Comparison of ENCODE assay signal across 8 cellular contexts in the genomic region with DNA sequence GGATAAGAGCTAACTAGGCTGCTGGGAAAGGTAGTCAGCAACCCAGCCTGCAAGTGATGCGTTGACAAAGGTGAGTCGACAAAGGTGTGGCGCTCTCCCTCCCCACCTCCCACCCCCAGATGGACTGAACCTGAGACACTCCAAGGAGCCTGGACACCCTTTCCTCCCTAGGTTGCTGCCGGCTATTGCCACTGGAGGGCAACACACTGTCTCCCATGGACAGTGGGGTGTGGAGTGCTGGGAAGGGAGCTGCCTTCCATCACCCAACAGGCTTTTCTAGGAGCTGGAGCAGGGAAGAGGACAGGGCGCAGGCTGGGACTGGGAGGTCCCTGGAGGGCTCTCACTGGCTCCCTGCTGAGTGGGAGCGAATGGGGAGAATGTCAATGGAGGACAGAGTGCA.
DNase-seq lines count a peak whose midpoint lies in the region; ATAC-seq and TF ChIP-seq lines count a peak whose summit lies in the region.

No MANE protein-coding gene starts in this region.

- no peaks in the 10 kb centered on the region for H3F3A ChIP-seq in SK-N-SH (replicated peaks; ENCODE audit: insufficient read depth)

- no peak overlapping the region for H3K27ac ChIP-seq in breast epithelium
- H3K27ac ChIP-seq in SK-N-SH (ENCODE audit: low read depth in 2 of 2, low read length in 1 of 2) = no peak overlapping the region
- no peak overlapping the region for H3K27ac ChIP-seq in upper lobe of left lung

- 35% methylated on average over 5 of the region's 6 CpGs for WGBS in SK-N-SH (ENCODE audit: low lambda C conversion rate)
- 51 to 67% methylated on average over 5 to 6 of the region's 6 CpGs for WGBS in upper lobe of left lung, 2 donors

- H3K27ac Mint-ChIP-seq in MCF 10A (ENCODE audit: low read depth, unreplicated experiment) = no peak overlapping the region
- no peak overlapping the region for H3K27ac Mint-ChIP-seq in activated naive CD8-positive, alpha-beta T cell treated with anti-CD3 and anti-CD28 coated beads, Interleukin-2, amount 50 U/mL, for 24 hours

- intact Hi-C loops in MCF 10A (cut with micrococcal nuclease) = loop anchor here (1.0 to 5.0 kb wide), 3 partner anchors 55 to 122 kb away; no protein-coding TSS in a partner anchor
- intact Hi-C loops in breast epithelium (cut with DNase I; ENCODE audit: low total_unique reads) = no loop called here

- H3K9ac ChIP-seq in SK-N-SH = no peak overlapping the region

- H3K27me3 Mint-ChIP-seq in MCF 10A (ENCODE audit: insufficient read depth, unreplicated experiment) = peaks cover 61% of the 10 kb centered on the region
- H3K27me3 Mint-ChIP-seq in activated naive CD8-positive, alpha-beta T cell treated with anti-CD3 and anti-CD28 coated beads, Interleukin-2, amount 50 U/mL, for 24 hours = peaks cover 56% of the 10 kb centered on the region

- H3K4me3 ChIP-seq in breast epithelium (no peak overlapping the region), SK-N-SH (ENCODE audit: low read depth in 2 of 2, low read length in 1 of 2) (no peak overlapping the region; a peak in 1 of 4 replicates), upper lobe of left lung (no peak overlapping the region)

- H3K36me3 ChIP-seq in breast epithelium (no peaks in the 10 kb centered on the region), SK-N-SH (replicated peaks in 1 of 2; ENCODE audit: control insufficient read depth in 1 of 2, insufficient read depth in 2 of 2, low read length in 1 of 2) (no peaks in the 10 kb centered on the region), upper lobe of left lung (no peaks in the 10 kb centered on the region)

- peak; percentile 49 for TF ChIP-seq CTCF in MCF 10A (IDR thresholded peaks at IDR 0.05; ENCODE audit: unreplicated experiment)
- TF ChIP-seq CTCF in breast epithelium (IDR thresholded peaks at IDR 0.05) = peak in 1 of 3 donors; percentile 14
- peak; percentile 50 for TF ChIP-seq CTCF in SK-N-SH (IDR thresholded peaks at IDR 0.05)
- TF ChIP-seq CTCF in upper lobe of left lung (IDR thresholded peaks at IDR 0.05) = peak in 5 of 6 experiments; percentile 15 to 34 (median 31)

- no TSS peak for BruUV-seq in MCF 10A (replicated peaks; lab: Mats Ljungman, UMichigan)

- no peaks in the 10 kb centered on the region for H3K4me1 ChIP-seq in breast epithelium
- H3K4me1 ChIP-seq in SK-N-SH (ENCODE audit: control insufficient read depth in 1 of 2, insufficient read depth in 2 of 2, low read depth in 1 of 2, low read length in 1 of 2) = peaks cover 0 to 27% of the 10 kb centered on the region in 2 experiments; a peak in 1 of 4 replicates
- H3K4me1 ChIP-seq in upper lobe of left lung = no peaks in the 10 kb centered on the region

- TF ChIP-seq POLR2A in breast epithelium (IDR thresholded peaks at IDR 0.05) (no peak), upper lobe of left lung (IDR thresholded peaks at IDR 0.05) (no peak)

- POLR2A ChIA-PET in MCF 10A (lab: Yijun Ruan, JAX) = interaction anchor here (1.7 kb wide), 1 partner anchor 121 kb away, joined by 3 read pairs; no protein-coding TSS in a partner anchor
- POLR2A ChIA-PET in SK-N-SH (lab: Yijun Ruan, JAX) = no interaction called here

- no peak for ATAC-seq in upper lobe of left lung (ENCODE audit: low FRiP score in 2 of 2)
- ATAC-seq in activated naive CD8-positive, alpha-beta T cell treated with anti-CD3 and anti-CD28 coated beads, Interleukin-2, amount 50 U/mL, for 24 hours = no peak

- no peaks in the 10 kb centered on the region for H3K9me2 ChIP-seq in SK-N-SH

- peaks cover 3 to 24% of the 10 kb centered on the region in 2 donors for H3K27me3 ChIP-seq in breast epithelium
- peaks cover under 1% of the 10 kb centered on the region for H3K27me3 ChIP-seq in SK-N-SH (ENCODE audit: insufficient read depth)
- peaks cover 0 to 12% (median 4%) of the 10 kb centered on the region in 4 donors for H3K27me3 ChIP-seq in upper lobe of left lung

- H3K4me2 ChIP-seq in SK-N-SH = no peak overlapping the region

- no peaks in the 10 kb centered on the region for H3K79me2 ChIP-seq in SK-N-SH (ENCODE audit: insufficient read depth)

- TF ChIP-seq RAD21 in SK-N-SH (IDR thresholded peaks at IDR 0.05; ENCODE audit: low read length) = peak; percentile 70

- H3K4me1 Mint-ChIP-seq in MCF 10A (ENCODE audit: insufficient read depth, unreplicated experiment) = no peaks in the 10 kb centered on the region
- no peaks in the 10 kb centered on the region for H3K4me1 Mint-ChIP-seq in activated naive CD8-positive, alpha-beta T cell treated with anti-CD3 and anti-CD28 coated beads, Interleukin-2, amount 50 U/mL, for 24 hours

- H3K4me3 Mint-ChIP-seq in MCF 10A (ENCODE audit: unreplicated experiment) = no peak overlapping the region
- H3K4me3 Mint-ChIP-seq in activated naive CD8-positive, alpha-beta T cell treated with anti-CD3 and anti-CD28 coated beads, Interleukin-2, amount 50 U/mL, for 24 hours = no peak overlapping the region

- TF ChIP-seq EP300 in SK-N-SH (IDR thresholded peaks at IDR 0.05; ENCODE audit: borderline replicate concordance in 1 of 2, low read depth in 1 of 2, low read length in 1 of 2) = no peak
- no peak for TF ChIP-seq EP300 in upper lobe of left lung (IDR thresholded peaks at IDR 0.05)

- H3K9me3 ChIP-seq in breast epithelium (no peaks in the 10 kb centered on the region), SK-N-SH (no peaks in the 10 kb centered on the region), upper lobe of left lung (no peaks in the 10 kb centered on the region)

- CTCF ChIA-PET in MCF 10A (lab: Yijun Ruan, JAX) = interaction anchor here (0.7 to 3.5 kb wide), 15 partner anchors 9 to 122 kb away, joined by 3 to 24 read pairs (median 3); a partner anchor contains a TSS
- CTCF ChIA-PET in SK-N-SH (lab: Yijun Ruan, JAX) = interaction anchor here (0.5 to 3.7 kb wide), 32 partner anchors 8 to 203 kb away, joined by 3 to 19 read pairs (median 4); a partner anchor contains a TSS

- DNase-seq in MCF 10A (ENCODE audit: unreplicated experiment) (peak; percentile 71), breast epithelium (ENCODE audit: low spot score in 2 of 2) (no peak), SK-N-SH (peak; percentile 80), hepatic stellate cell (ENCODE audit: low spot score) (peak; percentile 94), upper lobe of left lung (no peak), Kasumi-1 (lab: John Stamatoyannopoulos, UW) (no peak)
- DNase-seq in stimulated activated CD4-positive, alpha-beta T cell treated with anti-CD3 and anti-CD28 coated beads, Interleukin-4, amount 100 ng/mL, for 4 hours = no peak
- DNase-seq in activated naive CD8-positive, alpha-beta T cell treated with anti-CD3 and anti-CD28 coated beads, Interleukin-2, amount 50 U/mL, for 24 hours = no peak

- no peaks in the 10 kb centered on the region for H4K20me1 ChIP-seq in SK-N-SH (ENCODE audit: insufficient read depth)

- H3K36me3 Mint-ChIP-seq in MCF 10A (ENCODE audit: insufficient read depth, unreplicated experiment) = no peaks in the 10 kb centered on the region
- no peaks in the 10 kb centered on the region for H3K36me3 Mint-ChIP-seq in activated naive CD8-positive, alpha-beta T cell treated with anti-CD3 and anti-CD28 coated beads, Interleukin-2, amount 50 U/mL, for 24 hours (ENCODE audit: low read depth)

- H2AFZ ChIP-seq in SK-N-SH (ENCODE audit: low read depth) = no peak overlapping the region

- H3K9me3 Mint-ChIP-seq in MCF 10A (ENCODE audit: unreplicated experiment) = no peaks in the 10 kb centered on the region
- no peaks in the 10 kb centered on the region for H3K9me3 Mint-ChIP-seq in activated naive CD8-positive, alpha-beta T cell treated with anti-CD3 and anti-CD28 coated beads, Interleukin-2, amount 50 U/mL, for 24 hours

TF ChIP-seq in SK-N-SH, 30 proteins besides CTCF, POLR2A, EP300 and RAD21:
- peak; percentile 75 for TF ChIP-seq SMC3 (IDR thresholded peaks at IDR 0.05; ENCODE audit: low read depth, low read length)
- TF ChIP-seq, protein P1, sequence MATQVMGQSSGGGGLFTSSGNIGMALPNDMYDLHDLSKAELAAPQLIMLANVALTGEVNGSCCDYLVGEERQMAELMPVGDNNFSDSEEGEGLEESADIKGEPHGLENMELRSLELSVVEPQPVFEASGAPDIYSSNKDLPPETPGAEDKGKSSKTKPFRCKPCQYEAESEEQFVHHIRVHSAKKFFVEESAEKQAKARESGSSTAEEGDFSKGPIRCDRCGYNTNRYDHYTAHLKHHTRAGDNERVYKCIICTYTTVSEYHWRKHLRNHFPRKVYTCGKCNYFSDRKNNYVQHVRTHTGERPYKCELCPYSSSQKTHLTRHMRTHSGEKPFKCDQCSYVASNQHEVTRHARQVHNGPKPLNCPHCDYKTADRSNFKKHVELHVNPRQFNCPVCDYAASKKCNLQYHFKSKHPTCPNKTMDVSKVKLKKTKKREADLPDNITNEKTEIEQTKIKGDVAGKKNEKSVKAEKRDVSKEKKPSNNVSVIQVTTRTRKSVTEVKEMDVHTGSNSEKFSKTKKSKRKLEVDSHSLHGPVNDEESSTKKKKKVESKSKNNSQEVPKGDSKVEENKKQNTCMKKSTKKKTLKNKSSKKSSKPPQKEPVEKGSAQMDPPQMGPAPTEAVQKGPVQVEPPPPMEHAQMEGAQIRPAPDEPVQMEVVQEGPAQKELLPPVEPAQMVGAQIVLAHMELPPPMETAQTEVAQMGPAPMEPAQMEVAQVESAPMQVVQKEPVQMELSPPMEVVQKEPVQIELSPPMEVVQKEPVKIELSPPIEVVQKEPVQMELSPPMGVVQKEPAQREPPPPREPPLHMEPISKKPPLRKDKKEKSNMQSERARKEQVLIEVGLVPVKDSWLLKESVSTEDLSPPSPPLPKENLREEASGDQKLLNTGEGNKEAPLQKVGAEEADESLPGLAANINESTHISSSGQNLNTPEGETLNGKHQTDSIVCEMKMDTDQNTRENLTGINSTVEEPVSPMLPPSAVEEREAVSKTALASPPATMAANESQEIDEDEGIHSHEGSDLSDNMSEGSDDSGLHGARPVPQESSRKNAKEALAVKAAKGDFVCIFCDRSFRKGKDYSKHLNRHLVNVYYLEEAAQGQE (IDR thresholded peaks at IDR 0.05; ENCODE audit: low read depth, low read length) = no peak

Comparison
In these comparisons a context has a peak if more than half of its experiments do, and no peak if none do; other contexts are left out.
1. DNase-seq: peak in MCF 10A (single experiment), SK-N-SH (single experiment) and hepatic stellate cell (single experiment); none in breast epithelium (0 of 2), upper lobe of left lung (0 of 2), Kasumi-1 (0 of 2), stimulated activated CD4-positive, alpha-beta T cell treated with anti-CD3 and anti-CD28 coated beads, Interleukin-4, amount 100 ng/mL, for 4 hours (0 of 2) and activated naive CD8-positive, alpha-beta T cell treated with anti-CD3 and anti-CD28 coated beads, Interleukin-2, amount 50 U/mL, for 24 hours (single experiment).